11 cellular contexts compared by ENCODE assay signal in genomic region chr19:5951338-5951861, GRCh38. TPM values are rescaled to one million over a fixed set of nuclear protein-coding genes. Genes with fewer than 3 reads are reported as not detected.
DNase-seq lines count a peak whose midpoint lies in the region; ATAC-seq and TF ChIP-seq lines count a peak whose summit lies in the region.
"Had no signal": no experiment of that assay in that cellular context is flagged by ENCODE, and none has a peak within 500 bp of the region (broad histone marks: within the 10 kb centered on the region; RNA-seq: fewer than 3 reads in every experiment).

No MANE protein-coding gene starts in this region.

- H3K36me3 ChIP-seq in lower lobe of right lung (peaks cover 10% of the 10 kb centered on the region), upper lobe of left lung (peaks cover 0 to 9% (median 2%) of the 10 kb centered on the region in 4 donors)
- H3K36me3 ChIP-seq: breast epithelium had no signal

- H3K36me3 Mint-ChIP-seq in activated naive CD4-positive, alpha-beta T cell treated with anti-CD3 and anti-CD28 coated beads, Interleukin-2, amount 50 U/mL, for 24 hours, result peaks cover 9% of the 10 kb centered on the region
- peaks cover 57% of the 10 kb centered on the region for H3K36me3 Mint-ChIP-seq in activated naive CD8-positive, alpha-beta T cell treated with anti-CD3 and anti-CD28 coated beads for 36 hours

- H3K4me3 ChIP-seq in lower lobe of right lung (peak overlapping the region; percentile 28), upper lobe of left lung (no peak overlapping the region), lower leg skin (ENCODE audit: low read depth, poor library complexity, severe bottlenecking) (no peak overlapping the region)
- H3K4me3 ChIP-seq: breast epithelium had no signal

- no peaks in the 10 kb centered on the region for H3K27me3 Mint-ChIP-seq in activated naive CD4-positive, alpha-beta T cell treated with anti-CD3 and anti-CD28 coated beads, Interleukin-2, amount 50 U/mL, for 24 hours
- H3K27me3 Mint-ChIP-seq in activated naive CD8-positive, alpha-beta T cell treated with anti-CD3 and anti-CD28 coated beads for 36 hours, result no peaks in the 10 kb centered on the region

- TF ChIP-seq CTCF in lower lobe of right lung (IDR thresholded peaks at IDR 0.05) (no peak), upper lobe of left lung (IDR thresholded peaks at IDR 0.05) (no peak), lower leg skin (IDR thresholded peaks at IDR 0.05) (no peak)

- no peak for TF ChIP-seq EP300 in upper lobe of left lung (IDR thresholded peaks at IDR 0.05)

- WGBS in upper lobe of left lung, 2 donors, result 23 to 27% methylated on average over 17 to 19 of the region's 19 CpGs
- 30 to 38% methylated on average over 19 of the region's 19 CpGs for WGBS in lower leg skin, 2 donors

- DNase-seq in activated naive CD4-positive, alpha-beta T cell (lab: John Stamatoyannopoulos, UW), result no peak
- DNase-seq in activated naive CD8-positive, alpha-beta T cell treated with anti-CD3 and anti-CD28 coated beads for 36 hours, result no peak
- DNase-seq in lower lobe of right lung, result peak; percentile 54
- peak in 1 of 2 donors; percentile 60 for DNase-seq in upper lobe of left lung
- no peak for DNase-seq in lower leg skin (ENCODE audit: low spot score in 2 of 2)
- no peak for DNase-seq in NCI-H187 treated with DMSO at 0.1 percent for 48 hours (lab: John Stamatoyannopoulos, UW)
- DNase-seq: stimulated activated CD4-positive, alpha-beta T cell treated with anti-CD3 and anti-CD28 coated beads, Interleukin-4, amount 100 ng/mL, for 1 hour had no signal

- intact Hi-C loops in lower lobe of right lung (cut with DNase I), result no loop called here
- intact Hi-C loops in lower leg skin (cut with DNase I; ENCODE audit: low total_unique reads), result no loop called here

- no peaks in the 10 kb centered on the region for H3K9me3 Mint-ChIP-seq in activated naive CD4-positive, alpha-beta T cell treated with anti-CD3 and anti-CD28 coated beads, Interleukin-2, amount 50 U/mL, for 24 hours
- peaks cover 1% of the 10 kb centered on the region for H3K9me3 Mint-ChIP-seq in activated naive CD8-positive, alpha-beta T cell treated with anti-CD3 and anti-CD28 coated beads for 36 hours

- no peaks in the 10 kb centered on the region for H3K9me3 ChIP-seq in lower lobe of right lung
- no peaks in the 10 kb centered on the region for H3K9me3 ChIP-seq in upper lobe of left lung
- H3K9me3 ChIP-seq: breast epithelium had no signal

- H3K27me3 ChIP-seq in lower lobe of right lung (ENCODE audit: low read depth), result no peaks in the 10 kb centered on the region
- H3K27me3 ChIP-seq in upper lobe of left lung, result no peaks in the 10 kb centered on the region
- H3K27me3 ChIP-seq: breast epithelium had no signal

- ATAC-seq in lower lobe of right lung (peak; percentile 25 to 33), upper lobe of left lung (ENCODE audit: low FRiP score in 2 of 2) (no peak), GM18511 (IDR thresholded peaks at IDR 0.05; ENCODE audit: unreplicated experiment) (no peak)
- ATAC-seq: HepG2 had no signal

- no peak overlapping the region for H3K27ac ChIP-seq in lower lobe of right lung
- peak overlapping the region in 3 of 4 donors; percentile 69 to 77 (median 71) for H3K27ac ChIP-seq in upper lobe of left lung
- H3K27ac ChIP-seq: breast epithelium had no signal

- TF ChIP-seq POLR2A in upper lobe of left lung (IDR thresholded peaks at IDR 0.05) (peak in 1 of 4 donors; percentile 10), lower leg skin (IDR thresholded peaks at IDR 0.05) (no peak)

- peaks cover 89% of the 10 kb centered on the region for H3K4me1 Mint-ChIP-seq in activated naive CD4-positive, alpha-beta T cell treated with anti-CD3 and anti-CD28 coated beads, Interleukin-2, amount 50 U/mL, for 24 hours
- H3K4me1 Mint-ChIP-seq in activated naive CD8-positive, alpha-beta T cell treated with anti-CD3 and anti-CD28 coated beads for 36 hours, result peaks cover 83% of the 10 kb centered on the region

- peak overlapping the region; percentile 49 for H3K4me3 Mint-ChIP-seq in activated naive CD4-positive, alpha-beta T cell treated with anti-CD3 and anti-CD28 coated beads, Interleukin-2, amount 50 U/mL, for 24 hours
- no peak overlapping the region for H3K4me3 Mint-ChIP-seq in activated naive CD8-positive, alpha-beta T cell treated with anti-CD3 and anti-CD28 coated beads for 36 hours

- H3K4me1 ChIP-seq in lower lobe of right lung (peaks cover 95% of the 10 kb centered on the region), upper lobe of left lung (peaks cover 82 to 96% (median 90%) of the 10 kb centered on the region in 4 donors)

- peak overlapping the region; percentile 91 for H3K27ac Mint-ChIP-seq in activated naive CD4-positive, alpha-beta T cell treated with anti-CD3 and anti-CD28 coated beads, Interleukin-2, amount 50 U/mL, for 24 hours
- H3K27ac Mint-ChIP-seq in activated naive CD8-positive, alpha-beta T cell treated with anti-CD3 and anti-CD28 coated beads for 36 hours, result peak overlapping the region; percentile 97

RNA-seq across cellular contexts. Expression of gene RANBP3, which starts 26.5 kb away (rescaled TPM):
- total RNA-seq in activated naive CD8-positive, alpha-beta T cell treated with anti-CD3 and anti-CD28 coated beads for 36 hours, result 100 to 1,000 TPM in 1 of 2 experiments, 10 to 100 TPM in 1; 94.0 to 109 TPM
- total RNA-seq in lower lobe of right lung, result 70.8 TPM
- 100 to 1,000 TPM in 1 of 6 donors, 10 to 100 TPM in 5; 64.4 to 116 (median 68.5) TPM for total RNA-seq in upper lobe of left lung
- total RNA-seq in lower leg skin, result 100 to 1,000 TPM in 1 of 4 donors, 10 to 100 TPM in 3; 57.2 to 116 (median 72.0) TPM

RNA-seq across cellular contexts. Expression of gene CAPS, which starts 37.3 kb away (rescaled TPM):
- 1 to 10 TPM; 1.9 to 2.6 TPM for total RNA-seq in activated naive CD8-positive, alpha-beta T cell treated with anti-CD3 and anti-CD28 coated beads for 36 hours
- 76.7 TPM for total RNA-seq in lower lobe of right lung
- 100 to 1,000 TPM in 4 of 6 donors, 10 to 100 TPM in 2; 20.6 to 414 (median 115) TPM for total RNA-seq in upper lobe of left lung
- total RNA-seq in lower leg skin, result 10 to 100 TPM in 3 of 4 donors, 1 to 10 TPM in 1; 3.5 to 14.5 (median 11.5) TPM

RNA-seq across cellular contexts. Expression of gene VMAC, which starts 46.7 kb away (rescaled TPM):
- 1 to 10 TPM; 1.4 to 1.9 TPM for total RNA-seq in activated naive CD8-positive, alpha-beta T cell treated with anti-CD3 and anti-CD28 coated beads for 36 hours
- 8.1 TPM for total RNA-seq in lower lobe of right lung
- total RNA-seq in upper lobe of left lung, result 10 to 100 TPM in 3 of 6 donors, 1 to 10 TPM in 3; 4.1 to 38.8 (median 9.3) TPM
- 10 to 100 TPM; 10.2 to 15.2 (median 10.8) TPM for total RNA-seq in lower leg skin

RNA-seq across cellular contexts. Expression of gene NDUFA11, which starts 47.8 kb away (rescaled TPM):
- total RNA-seq in activated naive CD8-positive, alpha-beta T cell treated with anti-CD3 and anti-CD28 coated beads for 36 hours, result 100 to 1,000 TPM; 244 to 255 TPM
- total RNA-seq in lower lobe of right lung, result 150 TPM
- 100 to 1,000 TPM in 4 of 6 donors, 10 to 100 TPM in 2; 87.3 to 238 (median 157) TPM for total RNA-seq in upper lobe of left lung
- total RNA-seq in lower leg skin, result 100 to 1,000 TPM; 123 to 215 (median 163) TPM

Comparison
In these comparisons a context has a peak if more than half of its experiments do, and no peak if none do; other contexts are left out.
1. ATAC-seq: peak in lower lobe of right lung (2 of 2); none in upper lobe of left lung (0 of 2) and GM18511 (single experiment).